22 cellular contexts compared by ENCODE assay signal in the genomic region with DNA sequence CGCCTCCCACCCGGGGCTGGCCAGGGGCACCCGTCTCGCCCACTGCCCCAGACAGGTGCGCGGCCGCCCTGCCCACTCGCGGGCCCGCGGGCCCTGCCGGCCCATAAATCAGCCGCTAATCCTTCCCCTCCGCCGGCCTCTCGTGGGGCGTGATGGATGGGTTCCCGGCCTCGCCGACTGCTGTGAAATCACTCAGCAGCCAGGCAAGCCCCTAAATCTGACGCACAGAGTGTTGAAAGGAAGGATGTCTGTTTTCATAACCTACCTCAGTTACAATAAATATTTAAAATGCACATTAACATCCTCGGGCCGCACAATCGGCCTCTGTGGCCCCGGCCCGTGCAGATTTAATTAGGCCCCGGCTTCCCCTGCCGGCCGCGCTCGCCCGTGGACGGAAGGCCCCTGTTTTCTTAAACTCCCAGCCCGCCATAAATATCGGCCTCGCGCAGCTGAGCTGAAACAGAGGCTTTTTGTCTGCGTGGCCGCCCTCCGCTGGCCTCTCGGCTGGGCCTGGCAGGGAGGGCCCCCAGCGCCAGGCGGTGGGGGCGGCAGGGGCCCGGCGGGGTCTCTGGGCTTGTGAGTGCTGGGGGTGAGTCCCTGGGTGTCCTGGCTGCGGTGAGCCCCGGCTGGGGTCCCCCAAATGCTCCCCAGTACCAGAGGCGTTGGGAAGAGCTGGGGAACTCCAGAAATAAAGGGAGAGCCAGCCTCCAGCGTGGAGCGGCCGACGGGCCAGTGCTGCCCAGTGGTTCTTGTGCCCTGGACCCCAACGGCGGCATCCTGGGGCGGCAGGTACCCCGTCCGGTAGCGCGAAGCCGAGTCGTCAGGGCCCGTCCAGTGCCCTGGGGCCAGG.
A peak's percentile ranks its signal among the peaks of the same experiment; 100 is the strongest.
DNase-seq lines count a peak whose midpoint lies in the region; ATAC-seq and TF ChIP-seq lines count a peak whose summit lies in the region.
"Had no signal": no experiment of that assay in that cellular context is flagged by ENCODE, and none has a peak within 500 bp of the region (broad histone marks: within the 10 kb centered on the region; RNA-seq: fewer than 3 reads in every experiment).

No MANE protein-coding gene starts in this region.

- no peaks in the 10 kb centered on the region for H3K9me3 ChIP-seq in neural progenitor cell (ENCODE audit: low read depth)
- no peaks in the 10 kb centered on the region for H3K9me3 ChIP-seq in testis
- H3K9me3 ChIP-seq: body of pancreas, SJSA1 had no signal

- TF ChIP-seq POLR2A in testis (IDR thresholded peaks at IDR 0.05), result no peak

- peaks cover 14% of the 10 kb centered on the region for H3K4me1 Mint-ChIP-seq in glutamatergic neuron (ENCODE audit: low read depth, unreplicated experiment)
- H3K4me1 Mint-ChIP-seq in neural progenitor cell, result peaks cover 10% of the 10 kb centered on the region
- H3K4me1 Mint-ChIP-seq: B cell had no signal

- POLR2A ChIA-PET in GM10248 (lab: Yijun Ruan, JAX), result no interaction called here

- 41 to 50% methylated on average over 49 to 63 of the region's 63 CpGs for WGBS in testis, 2 donors

- H3K9me3 Mint-ChIP-seq in glutamatergic neuron (ENCODE audit: unreplicated experiment), result peaks cover 10% of the 10 kb centered on the region
- no peaks in the 10 kb centered on the region for H3K9me3 Mint-ChIP-seq in neural progenitor cell
- H3K9me3 Mint-ChIP-seq: activated naive CD4-positive, alpha-beta T cell treated with anti-CD3 and anti-CD28 coated beads, Interleukin-2, amount 50 U/mL, for 72 hours; stimulated activated naive CD8-positive, alpha-beta T cell treated with anti-CD3 and anti-CD28 coated beads, Interleukin-15, Interleukin-2, amounts not matched to agents 100 ng/mL and 50 ng/mL, for 24 hours had no signal

- no peak for TF ChIP-seq CTCF in glutamatergic neuron (IDR thresholded peaks at IDR 0.05; ENCODE audit: partially characterized antibody, unreplicated experiment)
- no peak for TF ChIP-seq CTCF in neural progenitor cell (IDR thresholded peaks at IDR 0.05)
- TF ChIP-seq CTCF in testis (IDR thresholded peaks at IDR 0.05), result no peak
- TF ChIP-seq CTCF in GM10248 (IDR thresholded peaks at IDR 0.05; ENCODE audit: control extremely low read depth, extremely low read depth, low read depth, missing control alignments), result no peak

- DNase-seq in NCI-H2227 (lab: John Stamatoyannopoulos, UW; ENCODE audit: unreplicated experiment) (peak; percentile 18), NCI-H2227 treated with DMSO at 0.1 percent for 48 hours (lab: John Stamatoyannopoulos, UW) (no peak), glutamatergic neuron (peak; percentile 30), neural progenitor cell (ENCODE audit: low spot score) (peak; percentile 47), testis (peak; percentile 17), GM10248 (ENCODE audit: extremely low spot score) (no peak)
- DNase-seq: activated CD8-positive, alpha-beta memory T cell treated with anti-CD3 and anti-CD28 coated beads for 24 hours; body of pancreas; cortex of kidney; left colon; NCI-H1436; NCI-H2171; PC-3; stimulated activated CD4-positive, alpha-beta T cell treated with anti-CD3 and anti-CD28 coated beads, Interleukin-2, amount 100 ng/mL, for 48 hours; T-helper 9 cell had no signal

- H3K27me3 Mint-ChIP-seq in glutamatergic neuron (ENCODE audit: unreplicated experiment), result peaks cover 13% of the 10 kb centered on the region
- peaks cover 6% of the 10 kb centered on the region for H3K27me3 Mint-ChIP-seq in neural progenitor cell (ENCODE audit: insufficient read depth, low read depth)

- no peak for ATAC-seq in activated CD4-positive, CD25-positive, alpha-beta regulatory T cell treated with anti-CD3 and anti-CD28 coated beads, Interleukin-2, amount 50 U/mL, for 24 hours
- ATAC-seq in HG02610 (IDR thresholded peaks at IDR 0.05; ENCODE audit: unreplicated experiment), result no peak
- ATAC-seq: activated naive CD4-positive, alpha-beta T cell treated with anti-CD3 and anti-CD28 coated beads, Interleukin-2, amount 50 U/mL, for 72 hours; body of pancreas; left colon; PC-3 had no signal

- H3K27ac ChIP-seq in neural progenitor cell (peak overlapping the region; percentile 67), testis (no peak overlapping the region)
- H3K27ac ChIP-seq: 22Rv1, body of pancreas, SJSA1 had no signal

- CTCF ChIA-PET in GM10248 (lab: Yijun Ruan, JAX), result no interaction called here

- H3K79me2 ChIP-seq in neural progenitor cell (ENCODE audit: low read depth), result no peaks in the 10 kb centered on the region

- H3K4me3 ChIP-seq in neural progenitor cell (no peak overlapping the region), testis (peak overlapping the region in 1 of 2 donors; percentile 23)
- H3K4me3 ChIP-seq: body of pancreas, SJSA1 had no signal

- H3K36me3 Mint-ChIP-seq in glutamatergic neuron (ENCODE audit: unreplicated experiment) (no peaks in the 10 kb centered on the region), neural progenitor cell (no peaks in the 10 kb centered on the region)
- H3K36me3 Mint-ChIP-seq: activated naive CD4-positive, alpha-beta T cell treated with anti-CD3 and anti-CD28 coated beads, Interleukin-2, amount 50 U/mL, for 72 hours had no signal

- H3K36me3 ChIP-seq in neural progenitor cell, result no peaks in the 10 kb centered on the region
- H3K36me3 ChIP-seq in testis (ENCODE audit: low read depth, missing control alignments), result no peaks in the 10 kb centered on the region
- H3K36me3 ChIP-seq: SJSA1 had no signal

- no peak overlapping the region for H3K4me2 ChIP-seq in neural progenitor cell

- H3K4me1 ChIP-seq in neural progenitor cell, result peaks cover 16% of the 10 kb centered on the region
- no peaks in the 10 kb centered on the region for H3K4me1 ChIP-seq in testis
- H3K4me1 ChIP-seq: body of pancreas, SJSA1 had no signal

- no peak overlapping the region for H2AFZ ChIP-seq in neural progenitor cell (replicated peaks)

- peaks cover 4% of the 10 kb centered on the region for H3F3A ChIP-seq in neural progenitor cell (ENCODE audit: low read depth)

- H3K27me3 ChIP-seq in neural progenitor cell (no peaks in the 10 kb centered on the region), testis (no peaks in the 10 kb centered on the region)

- H3K4me3 Mint-ChIP-seq in glutamatergic neuron (ENCODE audit: unreplicated experiment) (no peak overlapping the region), neural progenitor cell (no peak overlapping the region)
- H3K4me3 Mint-ChIP-seq: B cell; stimulated activated naive CD8-positive, alpha-beta T cell treated with anti-CD3 and anti-CD28 coated beads, Interleukin-15, Interleukin-2, amounts not matched to agents 100 ng/mL and 50 ng/mL, for 24 hours had no signal

- H3K9ac ChIP-seq in neural progenitor cell, result no peak overlapping the region

- peak overlapping the region; percentile 55 for H3K27ac Mint-ChIP-seq in glutamatergic neuron (ENCODE audit: unreplicated experiment)
- peak overlapping the region; percentile 88 for H3K27ac Mint-ChIP-seq in neural progenitor cell
- H3K27ac Mint-ChIP-seq: activated naive CD4-positive, alpha-beta T cell treated with anti-CD3 and anti-CD28 coated beads, Interleukin-2, amount 50 U/mL, for 72 hours; B cell; stimulated activated naive CD8-positive, alpha-beta T cell treated with anti-CD3 and anti-CD28 coated beads, Interleukin-15, Interleukin-2, amounts not matched to agents 100 ng/mL and 50 ng/mL, for 24 hours had no signal

- intact Hi-C loops in testis (cut with DNase I; ENCODE audit: low total_unique reads), result no loop called here

- H4K20me1 ChIP-seq in neural progenitor cell (ENCODE audit: low read depth), result no peaks in the 10 kb centered on the region

Comparison
In these comparisons a context has a peak if more than half of its experiments do, and no peak if none do; other contexts are left out.
1. DNase-seq: peak in NCI-H2227 (single experiment), glutamatergic neuron (single experiment), neural progenitor cell (single experiment) and testis (single experiment); none in NCI-H2227 treated with DMSO at 0.1 percent for 48 hours (single experiment) and GM10248 (single experiment).